25 cellular contexts compared by ENCODE assay signal in the genomic region with DNA sequence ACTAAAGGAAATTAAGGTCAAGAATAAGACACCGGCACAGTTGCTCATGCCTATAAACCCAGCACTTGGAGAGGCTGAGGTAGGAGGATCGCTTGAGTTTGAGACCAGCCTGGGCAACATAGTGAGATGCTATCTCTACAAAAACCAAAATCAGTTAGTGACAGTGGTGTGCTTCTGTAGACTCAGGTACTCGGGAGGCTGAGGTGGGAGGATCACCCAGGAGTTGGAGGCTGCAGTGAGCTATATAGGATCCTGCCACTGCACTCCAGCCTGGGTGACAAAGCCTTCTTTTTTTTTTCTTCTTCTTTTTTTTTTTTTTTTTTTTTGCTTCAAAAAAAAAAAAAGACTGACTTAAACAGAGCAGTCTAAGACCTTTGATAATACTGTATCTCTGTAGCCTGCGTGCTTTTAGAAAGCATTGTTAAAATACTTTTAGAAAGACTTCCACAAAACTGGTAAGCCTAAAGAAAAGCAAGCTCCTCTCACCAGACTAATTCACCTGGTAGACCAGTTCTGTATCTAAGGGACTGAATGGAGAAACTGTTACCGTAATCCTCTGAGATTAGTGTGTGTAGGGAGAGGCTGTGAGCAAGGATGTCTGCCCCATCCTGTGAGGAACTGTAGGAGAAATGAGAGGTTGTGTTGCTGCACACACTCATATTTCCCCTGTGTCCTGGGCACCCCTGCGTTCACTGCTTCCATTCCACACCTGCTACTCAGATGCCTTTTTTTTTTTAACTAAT. TPM values are rescaled to one million over a fixed set of nuclear protein-coding genes. Genes with fewer than 3 reads are reported as not detected.
DNase-seq lines count a peak whose midpoint lies in the region; ATAC-seq and TF ChIP-seq lines count a peak whose summit lies in the region.
"Had no signal": no experiment of that assay in that cellular context is flagged by ENCODE, and none has a peak within 500 bp of the region (broad histone marks: within the 10 kb centered on the region; RNA-seq: fewer than 3 reads in every experiment).

No MANE protein-coding gene starts in this region.

- TF ChIP-seq CTCF in CD14-positive monocyte (IDR thresholded peaks at IDR 0.05), result no peak
- TF ChIP-seq CTCF in CD8-positive, alpha-beta T cell (IDR thresholded peaks at IDR 0.05), result no peak
- no peak for TF ChIP-seq CTCF in mesothelial cell of epicardium (IDR thresholded peaks at IDR 0.05; ENCODE audit: unreplicated experiment)

- POLR2A ChIA-PET in CD8-positive, alpha-beta T cell (lab: Charles Lee), result no interaction called here

- H3K27me3 ChIP-seq in CD8-positive, alpha-beta T cell (ENCODE audit: insufficient read depth, low read length), result no peaks in the 10 kb centered on the region
- H3K27me3 ChIP-seq: SJSA1, testis had no signal

- H3K36me3 Mint-ChIP-seq in CD14-positive monocyte (peaks cover 20 to 21% of the 10 kb centered on the region in 2 donors), memory B cell (peaks cover 24% of the 10 kb centered on the region), mesothelial cell of epicardium (peaks cover 25% of the 10 kb centered on the region)
- peaks cover 63% of the 10 kb centered on the region for H3K36me3 Mint-ChIP-seq in CD8-positive, alpha-beta T cell
- peaks cover 54% of the 10 kb centered on the region for H3K36me3 Mint-ChIP-seq in activated T-helper 17 cell treated with anti-CD3 and anti-CD28 coated beads, Interleukin-2, amount 50 U/mL, for 72 hours (ENCODE audit: low read depth)

- no peak for ATAC-seq in CD8-positive, alpha-beta T cell
- no peak for ATAC-seq in activated T-helper 17 cell treated with anti-CD3 and anti-CD28 coated beads, Interleukin-2, amount 50 U/mL, for 72 hours (replicated peaks)
- no peak for ATAC-seq in memory B cell (ENCODE audit: low read depth)

- DNase-seq in CD14-positive monocyte (ENCODE audit: low spot score) (no peak), memory B cell (ENCODE audit: low spot score in 2 of 2) (no peak), RPMI8226 (no peak), hypothalamus (lab: John Stamatoyannopoulos, UW) (no peak), mesothelial cell of epicardium (ENCODE audit: low spot score in 2 of 2, unreplicated experiment in 2 of 2) (no peak)
- no peak for DNase-seq in CD8-positive, alpha-beta T cell
- DNase-seq: activated CD4-positive, alpha-beta T cell treated with anti-CD3 and anti-CD28 coated beads for 1 hour; activated CD8-positive, alpha-beta memory T cell treated with anti-CD3 and anti-CD28 coated beads for 24 hours; activated naive CD4-positive, alpha-beta T cell treated with anti-CD3 and anti-CD28 coated beads, Interleukin-2, amount 50 U/mL, for 16 hours; activated T-cell treated with anti-CD3 and anti-CD28 coated beads, Interleukin-2, amount 50 U/mL, for 48 hours; amygdala; EL; GM23248; mammary epithelial cell; NCI-H1105 treated with DMSO at 0.1 percent for 48 hours; NCI-H2029; NCI-H345; NCI-H748 treated with DMSO at 0.1 percent for 48 hours; stimulated activated CD4-positive, alpha-beta T cell treated with anti-CD3 and anti-CD28 coated beads, Interleukin-4, amount 100 ng/mL, for 4 hours; stimulated activated naive CD4-positive, alpha-beta T cell; testis had no signal

- H3K36me3 ChIP-seq in CD8-positive, alpha-beta T cell (ENCODE audit: insufficient read depth, low read length), result peaks cover under 1% of the 10 kb centered on the region
- H3K36me3 ChIP-seq: prostate gland had no signal

- H3K9me3 Mint-ChIP-seq in CD14-positive monocyte (no peaks in the 10 kb centered on the region), memory B cell (no peaks in the 10 kb centered on the region), mesothelial cell of epicardium (peaks cover 17% of the 10 kb centered on the region)
- peaks cover 5% of the 10 kb centered on the region for H3K9me3 Mint-ChIP-seq in CD8-positive, alpha-beta T cell
- H3K9me3 Mint-ChIP-seq in activated T-helper 17 cell treated with anti-CD3 and anti-CD28 coated beads, Interleukin-2, amount 50 U/mL, for 72 hours, result no peaks in the 10 kb centered on the region

- peaks cover 9% of the 10 kb centered on the region for H3K4me1 ChIP-seq in CD8-positive, alpha-beta T cell (ENCODE audit: insufficient read depth, low read length)

- no peak overlapping the region for H3K4me3 ChIP-seq in CD8-positive, alpha-beta T cell (ENCODE audit: low read depth, low read length)
- H3K4me3 ChIP-seq: GM23248, prostate gland, SJSA1, testis had no signal

- H3K27ac Mint-ChIP-seq in CD14-positive monocyte, result peak overlapping the region in 5 of 7 donors; percentile 51 to 95 (median 77)
- H3K27ac Mint-ChIP-seq in CD8-positive, alpha-beta T cell, result peak overlapping the region; percentile 10
- peak overlapping the region; percentile 64 for H3K27ac Mint-ChIP-seq in activated T-helper 17 cell treated with anti-CD3 and anti-CD28 coated beads, Interleukin-2, amount 50 U/mL, for 72 hours
- H3K27ac Mint-ChIP-seq in memory B cell, result peak overlapping the region; percentile 62
- no peak overlapping the region for H3K27ac Mint-ChIP-seq in mesothelial cell of epicardium

- H3K27me3 Mint-ChIP-seq in CD14-positive monocyte (ENCODE audit: low read depth in 3 of 3) (peaks cover 0 to 1% (median 0%) of the 10 kb centered on the region in 3 donors), memory B cell (no peaks in the 10 kb centered on the region), mesothelial cell of epicardium (ENCODE audit: low read depth) (no peaks in the 10 kb centered on the region)
- H3K27me3 Mint-ChIP-seq in CD8-positive, alpha-beta T cell (ENCODE audit: low read depth), result no peaks in the 10 kb centered on the region
- no peaks in the 10 kb centered on the region for H3K27me3 Mint-ChIP-seq in activated T-helper 17 cell treated with anti-CD3 and anti-CD28 coated beads, Interleukin-2, amount 50 U/mL, for 72 hours

- no peak overlapping the region for H3K27ac ChIP-seq in CD8-positive, alpha-beta T cell (ENCODE audit: low read depth, low read length)
- H3K27ac ChIP-seq: C4-2B, GM23248, prostate gland, SJSA1, testis had no signal

- H3K9me3 ChIP-seq in CD8-positive, alpha-beta T cell (ENCODE audit: low read length), result no peaks in the 10 kb centered on the region
- H3K9me3 ChIP-seq: prostate gland, SJSA1, testis had no signal

- intact Hi-C loops in CD14-positive monocyte (cut with micrococcal nuclease), result no loop called here
- intact Hi-C loops in CD8-positive, alpha-beta T cell (cut with DNase I, micrococcal nuclease), result loop anchor here in 1 of 2 experiments (10.0 kb wide), 1 partner anchor 1905 kb away; the partner anchor contains the start of gene NAPG

- peaks cover 79% of the 10 kb centered on the region for H3K4me1 Mint-ChIP-seq in CD14-positive monocyte
- H3K4me1 Mint-ChIP-seq in CD8-positive, alpha-beta T cell (ENCODE audit: low read depth), result peaks cover 78% of the 10 kb centered on the region
- peaks cover 33% of the 10 kb centered on the region for H3K4me1 Mint-ChIP-seq in activated T-helper 17 cell treated with anti-CD3 and anti-CD28 coated beads, Interleukin-2, amount 50 U/mL, for 72 hours
- peaks cover 49% of the 10 kb centered on the region for H3K4me1 Mint-ChIP-seq in memory B cell
- H3K4me1 Mint-ChIP-seq in mesothelial cell of epicardium, result peaks cover 9% of the 10 kb centered on the region

- CTCF ChIA-PET in CD8-positive, alpha-beta T cell (lab: Charles Lee), result no interaction called here

- H3K4me3 Mint-ChIP-seq in CD14-positive monocyte, result no peak overlapping the region
- no peak overlapping the region for H3K4me3 Mint-ChIP-seq in CD8-positive, alpha-beta T cell
- no peak overlapping the region for H3K4me3 Mint-ChIP-seq in activated T-helper 17 cell treated with anti-CD3 and anti-CD28 coated beads, Interleukin-2, amount 50 U/mL, for 72 hours
- no peak overlapping the region for H3K4me3 Mint-ChIP-seq in memory B cell
- H3K4me3 Mint-ChIP-seq in mesothelial cell of epicardium, result no peak overlapping the region

RNA-seq across cellular contexts. Expression of gene RAB12, which starts 10.8 kb away (rescaled TPM):
- polyA plus RNA-seq in CD14-positive monocyte, result under 1 TPM; 0.15 to 0.16 TPM
- 10 to 100 TPM; 20.2 to 20.9 TPM for total RNA-seq in CD8-positive, alpha-beta T cell
- total RNA-seq in activated T-helper 17 cell treated with anti-CD3 and anti-CD28 coated beads, Interleukin-2, amount 50 U/mL, for 72 hours, result 10 to 100 TPM; 10.2 to 11.9 TPM
- 31.7 to 33.2 TPM (median 33.0 TPM) in 3 replicates for total RNA-seq in mesothelial cell of epicardium
